Comparison of ENCODE assay signal across 11 cellular contexts in the genomic region with DNA sequence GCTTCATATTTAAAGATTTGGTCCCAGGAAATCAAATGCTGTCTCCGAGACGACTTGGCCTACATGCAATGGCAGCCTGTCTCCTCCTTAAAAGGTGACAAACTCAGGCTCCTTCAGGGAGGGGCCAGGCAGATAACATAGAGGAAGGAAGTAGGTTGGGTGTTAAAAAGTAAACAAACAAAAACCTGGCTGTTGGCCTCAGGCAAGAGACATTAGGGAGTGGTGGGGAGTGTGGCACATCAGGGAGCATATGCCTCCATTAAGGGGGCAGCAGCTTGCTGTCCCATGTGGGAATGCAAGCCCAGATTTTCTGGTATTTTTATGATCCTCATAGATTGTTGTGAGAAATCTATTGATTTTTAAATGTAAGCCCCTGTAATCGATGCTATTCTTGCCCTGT.
"Had no signal": no experiment of that assay in that cellular context is flagged by ENCODE, and none has a peak within 500 bp of the region (broad histone marks: within the 10 kb centered on the region; RNA-seq: fewer than 3 reads in every experiment).

No MANE protein-coding gene starts in this region.

- H3K9me3 ChIP-seq: lower lobe of right lung had no signal

- H3K4me1 ChIP-seq: lower lobe of right lung had no signal

- H3K27ac ChIP-seq: coronary artery, lower lobe of right lung had no signal

- H3K4me3 ChIP-seq: coronary artery, lower lobe of right lung, skin epidermis had no signal

- H3K4me3 Mint-ChIP-seq: activated naive CD4-positive, alpha-beta T cell treated with anti-CD3 and anti-CD28 coated beads, Interleukin-2, amount 10 ng/mL, durations not matched to agents 7 days and 5 days; natural killer cell had no signal

- DNase-seq: activated CD4-positive, alpha-beta T cell treated with anti-CD3 and anti-CD28 coated beads for 48 hours; activated naive CD4-positive, alpha-beta T cell treated with anti-CD3 and anti-CD28 coated beads, Interleukin-2, amount 10 ng/mL, durations not matched to agents 7 days and 5 days; activated T-cell treated with anti-CD3 and anti-CD28 coated beads for 4 hours; effector CD4-positive, alpha-beta T cell; hippocampal formation; lower lobe of right lung; natural killer cell; T-helper 9 cell had no signal

- H3K27ac Mint-ChIP-seq: activated naive CD4-positive, alpha-beta T cell treated with anti-CD3 and anti-CD28 coated beads, Interleukin-2, amount 10 ng/mL, durations not matched to agents 7 days and 5 days; activated T-helper 2 cell treated with anti-CD3 and anti-CD28 coated beads, Interferon-gamma antibody, Interleukin-2, Interleukin-4, amounts not matched to agents 10 μg/mL and 5 μg/mL and 100 μg/mL, durations not matched to agents 14 hours and 24 hours and 36 hours; natural killer cell had no signal

- H3K9me3 Mint-ChIP-seq: activated naive CD4-positive, alpha-beta T cell treated with anti-CD3 and anti-CD28 coated beads, Interleukin-2, amount 10 ng/mL, durations not matched to agents 7 days and 5 days; activated T-helper 2 cell treated with anti-CD3 and anti-CD28 coated beads, Interferon-gamma antibody, Interleukin-2, Interleukin-4, amounts not matched to agents 10 μg/mL and 5 μg/mL and 100 μg/mL, durations not matched to agents 14 hours and 24 hours and 36 hours; natural killer cell had no signal

- H3K27me3 Mint-ChIP-seq: activated naive CD4-positive, alpha-beta T cell treated with anti-CD3 and anti-CD28 coated beads, Interleukin-2, amount 10 ng/mL, durations not matched to agents 7 days and 5 days had no signal

- H3K36me3 ChIP-seq: lower lobe of right lung had no signal

- H3K36me3 Mint-ChIP-seq: activated naive CD4-positive, alpha-beta T cell treated with anti-CD3 and anti-CD28 coated beads, Interleukin-2, amount 10 ng/mL, durations not matched to agents 7 days and 5 days; natural killer cell had no signal
